In genomic region chr6:7389451-7390217, GRCh38 we compare ENCODE assay signal across 8 cellular contexts. TPM values are rescaled to one million over a fixed set of nuclear protein-coding genes. Genes with fewer than 3 reads are reported as not detected.
DNase-seq lines count a peak whose midpoint lies in the region; ATAC-seq and TF ChIP-seq lines count a peak whose summit lies in the region.

Gene CAGE1 (minus strand): TSS chr6:7389742. CDS start chr6:7387173, 2,569 bp downstream.
Gene RIOK1 (plus strand): TSS chr6:7389808. CDS start chr6:7390003, 195 bp downstream.

- peak within 1 kb of the TSS; percentile 100 for H3K27ac Mint-ChIP-seq in CD8-positive, alpha-beta T cell
- peak within 1 kb of the TSS; percentile 98 for H3K27ac Mint-ChIP-seq in activated CD8-positive, alpha-beta T cell treated with anti-CD3 and anti-CD28 coated beads for 36 hours

- H3K4me1 Mint-ChIP-seq in CD8-positive, alpha-beta T cell (ENCODE audit: low read depth): peaks cover 49% of the 10 kb centered on the region
- peaks cover 40% of the 10 kb centered on the region for H3K4me1 Mint-ChIP-seq in activated CD8-positive, alpha-beta T cell treated with anti-CD3 and anti-CD28 coated beads for 36 hours (ENCODE audit: low read depth)

- no peaks in the 10 kb centered on the region for H3K9me3 Mint-ChIP-seq in CD8-positive, alpha-beta T cell
- H3K9me3 Mint-ChIP-seq in activated CD8-positive, alpha-beta T cell treated with anti-CD3 and anti-CD28 coated beads for 36 hours: no peaks in the 10 kb centered on the region

- CTCF ChIA-PET in CD8-positive, alpha-beta T cell (lab: Charles Lee): no interaction called here
- CTCF ChIA-PET in activated CD8-positive, alpha-beta T cell treated with anti-CD3 and anti-CD28 coated beads for 36 hours (lab: Charles Lee): interaction anchor here (0.6 to 2.5 kb wide), 6 partner anchors 76 to 227 kb away, joined by 3 to 10 read pairs (median 3); partner anchors contain the start of gene SSR1

- no peaks in the 10 kb centered on the region for H3K27me3 ChIP-seq in CD8-positive, alpha-beta T cell (ENCODE audit: insufficient read depth, low read length)
- H3K27me3 ChIP-seq in ectodermal cell (ENCODE audit: control insufficient read depth, insufficient read depth, low read length, poor library complexity, severe bottlenecking) (no peaks in the 10 kb centered on the region), lung (ENCODE audit: control insufficient read depth, insufficient read depth) (no peaks in the 10 kb centered on the region)

- H3K36me3 Mint-ChIP-seq in CD8-positive, alpha-beta T cell: peaks cover 36% of the 10 kb centered on the region
- H3K36me3 Mint-ChIP-seq in activated CD8-positive, alpha-beta T cell treated with anti-CD3 and anti-CD28 coated beads for 36 hours (ENCODE audit: low read depth): peaks cover 36% of the 10 kb centered on the region

- TF ChIP-seq CTCF in CD8-positive, alpha-beta T cell (IDR thresholded peaks at IDR 0.05): no peak
- TF ChIP-seq CTCF in activated CD8-positive, alpha-beta T cell treated with anti-CD3 and anti-CD28 coated beads for 36 hours (IDR thresholded peaks at IDR 0.05): no peak
- TF ChIP-seq CTCF in lung (IDR thresholded peaks at IDR 0.05; ENCODE audit: control extremely low read depth, extremely low read depth): no peak

- peaks cover under 1% of the 10 kb centered on the region for H3K36me3 ChIP-seq in CD8-positive, alpha-beta T cell (ENCODE audit: insufficient read depth, low read length)
- H3K36me3 ChIP-seq in ectodermal cell (ENCODE audit: control insufficient read depth, insufficient read depth, low read length): no peaks in the 10 kb centered on the region
- peaks cover 1 to 8% of the 10 kb centered on the region in 2 donors for H3K36me3 ChIP-seq in lung (ENCODE audit: control insufficient read depth in 2 of 2, insufficient read depth in 2 of 2, low read length in 2 of 2)

- 0% methylated on average over 62 of the region's 62 CpGs for WGBS in ectodermal cell, 2 experiments
- 0 to 1% methylated on average over 59 to 62 of the region's 62 CpGs for WGBS in lung, 2 donors

- intact Hi-C loops in CD8-positive, alpha-beta T cell (cut with DNase I, micrococcal nuclease): loop anchor here (1.0 to 10.0 kb wide), 7 partner anchors 76 to 713 kb away; partner anchors contain the start of genes BLOC1S5 (in 2 of the 2), SSR1 (in 2 of the 2), EEF1E1 (in 1 of the 2) and SNRNP48 (in 1 of the 2)
- intact Hi-C loops in activated CD8-positive, alpha-beta T cell treated with anti-CD3 and anti-CD28 coated beads for 36 hours (cut with micrococcal nuclease): loop anchor here (10.0 kb wide), 1 partner anchor 75 kb away; the partner anchor contains the start of gene SSR1

- POLR2A ChIA-PET in CD8-positive, alpha-beta T cell (lab: Charles Lee): interaction anchor here (0.7 to 3.1 kb wide), 7 partner anchors 48 to 222 kb away, joined by 3 to 12 read pairs (median 3); partner anchors contain the start of gene SSR1
- POLR2A ChIA-PET in activated CD8-positive, alpha-beta T cell treated with anti-CD3 and anti-CD28 coated beads for 36 hours (lab: Charles Lee): interaction anchor here (0.6 to 4.0 kb wide), 12 partner anchors 11 to 523 kb away, joined by 3 to 22 read pairs (median 4); partner anchors contain the start of gene SSR1

- peak within 1 kb of the TSS; percentile 98 for H3K4me3 Mint-ChIP-seq in CD8-positive, alpha-beta T cell
- peak within 1 kb of the TSS; percentile 89 for H3K4me3 Mint-ChIP-seq in activated CD8-positive, alpha-beta T cell treated with anti-CD3 and anti-CD28 coated beads for 36 hours

- peak within 1 kb of the TSS; percentile 90 for H3K27ac ChIP-seq in CD8-positive, alpha-beta T cell (ENCODE audit: low read depth, low read length)
- H3K27ac ChIP-seq in ectodermal cell (ENCODE audit: insufficient read depth, low read depth, low read length, poor library complexity, severe bottlenecking): peak within 1 kb of the TSS; percentile 88
- H3K27ac ChIP-seq in lung (ENCODE audit: low read depth in 1 of 2, low read length in 1 of 2): peak within 1 kb of the TSS; percentile 59 to 95

- H3K9me3 ChIP-seq in CD8-positive, alpha-beta T cell (ENCODE audit: low read length): no peaks in the 10 kb centered on the region
- H3K9me3 ChIP-seq in ectodermal cell (ENCODE audit: control insufficient read depth, low read length) (no peaks in the 10 kb centered on the region), lung (ENCODE audit: control insufficient read depth in 2 of 2, insufficient read depth in 1 of 2, low read length in 1 of 2) (no peaks in the 10 kb centered on the region)

- peak within 1 kb of the TSS; percentile 77 for H3K4me3 ChIP-seq in CD8-positive, alpha-beta T cell (ENCODE audit: low read depth, low read length)
- H3K4me3 ChIP-seq in ectodermal cell (ENCODE audit: insufficient read depth, low read depth, low read length) (peak within 1 kb of the TSS; percentile 97), lung (peak within 1 kb of the TSS; percentile 68)

- H3K27me3 Mint-ChIP-seq in CD8-positive, alpha-beta T cell (ENCODE audit: low read depth): no peaks in the 10 kb centered on the region
- H3K27me3 Mint-ChIP-seq in activated CD8-positive, alpha-beta T cell treated with anti-CD3 and anti-CD28 coated beads for 36 hours: no peaks in the 10 kb centered on the region

- DNase-seq in CD8-positive, alpha-beta T cell: peak; percentile 85 to 96 (median 95)
- DNase-seq in HK-2 (ENCODE audit: unreplicated experiment) (peak; percentile 96), NCI-H82 treated with DMSO at 0.1 percent for 48 hours (lab: John Stamatoyannopoulos, UW; ENCODE audit: unreplicated experiment) (peak; percentile 83), lung (ENCODE audit: low spot score) (peak; percentile 95)
- DNase-seq in activated CD8-positive, alpha-beta T cell treated with anti-CD3 and anti-CD28 coated beads for 36 hours: peak; percentile 97
- DNase-seq in stimulated activated CD4-positive, alpha-beta T cell treated with anti-CD3 and anti-CD28 coated beads, TNF-alpha, amount 100 ng/mL, for 24 hours (ENCODE audit: low read depth in 3 of 3): peak; percentile 91 to 95 (median 93)

- peak; percentile 89 for ATAC-seq in CD8-positive, alpha-beta T cell
- ATAC-seq in GM19455 (IDR thresholded peaks at IDR 0.05; ENCODE audit: unreplicated experiment) (peak; percentile 99), lung (ENCODE audit: insufficient read depth, low FRiP score) (peak; percentile 99)
- peak; percentile 96 for ATAC-seq in activated CD8-positive, alpha-beta T cell treated with anti-CD3 and anti-CD28 coated beads for 36 hours

- peaks cover 29% of the 10 kb centered on the region for H3K4me1 ChIP-seq in CD8-positive, alpha-beta T cell (ENCODE audit: insufficient read depth, low read length)
- H3K4me1 ChIP-seq in ectodermal cell (ENCODE audit: control insufficient read depth, insufficient read depth, low read length): peaks cover 10% of the 10 kb centered on the region
- peaks cover 2 to 19% of the 10 kb centered on the region in 2 donors for H3K4me1 ChIP-seq in lung (ENCODE audit: control insufficient read depth in 2 of 2, insufficient read depth in 2 of 2, low read length in 2 of 2)

RNA-seq across cellular contexts. Expression of gene CAGE1, which starts in this region (rescaled TPM):
- under 1 TPM; 0.33 to 0.49 TPM for total RNA-seq in CD8-positive, alpha-beta T cell
- total RNA-seq in activated CD8-positive, alpha-beta T cell treated with anti-CD3 and anti-CD28 coated beads for 36 hours: under 1 TPM; 0.11 to 0.18 TPM
- polyA plus RNA-seq in ectodermal cell (2013, experiment 1 of 4): 0.50 TPM
- polyA plus RNA-seq in ectodermal cell (2013, experiment 2 of 4): 0.12 TPM
- not detected for polyA plus RNA-seq in ectodermal cell (2013, experiment 3 of 4)
- polyA plus RNA-seq in ectodermal cell (2013, experiment 4 of 4): 0.20 TPM
- under 1 TPM in 1 of 2 donors, not detected in 1; 0.15 TPM for total RNA-seq in lung
- polyA plus RNA-seq in lung: not detected

RNA-seq across cellular contexts. Expression of gene RIOK1, which starts in this region (rescaled TPM):
- 10 to 100 TPM; 47.3 to 56.3 TPM for total RNA-seq in CD8-positive, alpha-beta T cell
- total RNA-seq in activated CD8-positive, alpha-beta T cell treated with anti-CD3 and anti-CD28 coated beads for 36 hours: 10 to 100 TPM; 46.8 to 50.0 TPM
- polyA plus RNA-seq in ectodermal cell (2013, experiment 1 of 4): 20.6 TPM
- polyA plus RNA-seq in ectodermal cell (2013, experiment 2 of 4): 20.7 TPM
- 16.8 TPM for polyA plus RNA-seq in ectodermal cell (2013, experiment 3 of 4)
- polyA plus RNA-seq in ectodermal cell (2013, experiment 4 of 4): 18.7 TPM
- 10 to 100 TPM; 15.0 to 25.4 TPM for total RNA-seq in lung
- polyA plus RNA-seq in lung: 10 to 100 TPM; 10.2 to 15.2 TPM

Comparison
In these comparisons a context has a peak if more than half of its experiments do, and no peak if none do; other contexts are left out.
1. Peak in every context shown above with its lines: DNase-seq, ATAC-seq, H3K4me3 ChIP-seq and H3K27ac ChIP-seq.